Comparison of ENCODE assay signal across 1 cellular context in the genomic region with DNA sequence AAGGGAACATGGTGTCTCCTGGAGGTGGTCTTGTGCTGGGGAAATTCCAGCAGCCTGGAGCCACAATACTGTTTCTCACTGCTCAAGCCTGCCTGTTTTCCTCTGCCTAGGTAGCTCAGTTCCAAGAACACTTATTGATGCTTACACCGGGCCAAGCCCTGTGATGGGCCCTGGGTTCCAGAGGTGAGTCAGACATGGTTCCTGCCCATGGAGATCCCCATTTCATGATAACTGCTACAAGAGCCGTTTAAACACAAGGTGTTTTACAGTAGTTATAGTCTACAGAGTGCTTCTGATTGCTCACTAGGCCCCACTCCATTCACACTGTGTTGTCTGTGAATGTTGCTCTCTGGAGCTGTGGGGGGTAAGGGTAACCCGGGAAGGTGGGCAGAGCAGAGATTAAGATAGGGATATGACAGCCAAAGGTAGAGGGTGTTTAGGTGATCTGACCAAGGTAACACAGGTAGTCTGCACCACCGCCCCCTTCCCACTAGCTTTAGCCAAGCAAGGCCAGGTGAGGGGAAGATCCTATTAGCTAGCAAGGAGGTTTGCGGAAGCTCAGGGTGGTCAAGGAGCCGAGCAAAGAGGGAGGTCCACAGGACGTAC.
TF ChIP-seq lines count a peak whose summit lies in the region.

No MANE protein-coding gene starts in this region.

TF ChIP-seq in IMR-90, 13 proteins besides CTCF, POLR2A, EP300 and RAD21 (continued from another document):
- TF ChIP-seq RCOR1 (IDR thresholded peaks at IDR 0.05; ENCODE audit: insufficient replicate concordance, low read length) (no peak), NFE2L2 (IDR thresholded peaks at IDR 0.05; ENCODE audit: low read depth, low read length) (no peak), CHD1 (IDR thresholded peaks at IDR 0.05; ENCODE audit: low read depth, low read length) (no peak), FOS (IDR thresholded peaks at IDR 0.05; ENCODE audit: low read depth, low read length) (no peak)
- TF ChIP-seq, protein P1, sequence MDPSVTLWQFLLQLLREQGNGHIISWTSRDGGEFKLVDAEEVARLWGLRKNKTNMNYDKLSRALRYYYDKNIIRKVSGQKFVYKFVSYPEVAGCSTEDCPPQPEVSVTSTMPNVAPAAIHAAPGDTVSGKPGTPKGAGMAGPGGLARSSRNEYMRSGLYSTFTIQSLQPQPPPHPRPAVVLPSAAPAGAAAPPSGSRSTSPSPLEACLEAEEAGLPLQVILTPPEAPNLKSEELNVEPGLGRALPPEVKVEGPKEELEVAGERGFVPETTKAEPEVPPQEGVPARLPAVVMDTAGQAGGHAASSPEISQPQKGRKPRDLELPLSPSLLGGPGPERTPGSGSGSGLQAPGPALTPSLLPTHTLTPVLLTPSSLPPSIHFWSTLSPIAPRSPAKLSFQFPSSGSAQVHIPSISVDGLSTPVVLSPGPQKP (IDR thresholded peaks at IDR 0.05; ENCODE audit: borderline replicate concordance, low read depth, low read length): no peak
